1 cellular context compared by ENCODE assay signal in the genomic region with DNA sequence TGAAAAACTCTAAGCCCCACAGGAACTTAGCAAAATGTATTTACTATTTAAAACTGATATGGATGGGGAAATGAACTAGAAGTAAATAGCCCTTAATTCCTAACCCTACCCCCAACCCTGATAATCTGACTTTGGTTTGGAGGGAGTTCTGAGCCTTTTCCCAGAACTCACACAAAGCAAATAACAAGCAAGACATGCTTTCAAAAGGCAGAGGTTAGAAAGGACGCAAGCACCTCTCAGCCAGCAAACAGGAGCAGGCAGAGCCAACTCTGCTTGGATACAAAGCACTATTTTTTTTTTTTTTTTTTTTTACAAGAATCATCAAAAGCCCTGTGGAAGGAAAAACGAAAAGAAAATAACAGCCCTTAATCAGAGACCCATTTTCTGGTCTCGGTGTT.
TF ChIP-seq lines count a peak whose summit lies in the region.

No MANE protein-coding gene starts in this region.

TF ChIP-seq in liver, 16 proteins besides CTCF, POLR2A, EP300 and RAD21 (continued from another document):
- TF ChIP-seq, protein P1, sequence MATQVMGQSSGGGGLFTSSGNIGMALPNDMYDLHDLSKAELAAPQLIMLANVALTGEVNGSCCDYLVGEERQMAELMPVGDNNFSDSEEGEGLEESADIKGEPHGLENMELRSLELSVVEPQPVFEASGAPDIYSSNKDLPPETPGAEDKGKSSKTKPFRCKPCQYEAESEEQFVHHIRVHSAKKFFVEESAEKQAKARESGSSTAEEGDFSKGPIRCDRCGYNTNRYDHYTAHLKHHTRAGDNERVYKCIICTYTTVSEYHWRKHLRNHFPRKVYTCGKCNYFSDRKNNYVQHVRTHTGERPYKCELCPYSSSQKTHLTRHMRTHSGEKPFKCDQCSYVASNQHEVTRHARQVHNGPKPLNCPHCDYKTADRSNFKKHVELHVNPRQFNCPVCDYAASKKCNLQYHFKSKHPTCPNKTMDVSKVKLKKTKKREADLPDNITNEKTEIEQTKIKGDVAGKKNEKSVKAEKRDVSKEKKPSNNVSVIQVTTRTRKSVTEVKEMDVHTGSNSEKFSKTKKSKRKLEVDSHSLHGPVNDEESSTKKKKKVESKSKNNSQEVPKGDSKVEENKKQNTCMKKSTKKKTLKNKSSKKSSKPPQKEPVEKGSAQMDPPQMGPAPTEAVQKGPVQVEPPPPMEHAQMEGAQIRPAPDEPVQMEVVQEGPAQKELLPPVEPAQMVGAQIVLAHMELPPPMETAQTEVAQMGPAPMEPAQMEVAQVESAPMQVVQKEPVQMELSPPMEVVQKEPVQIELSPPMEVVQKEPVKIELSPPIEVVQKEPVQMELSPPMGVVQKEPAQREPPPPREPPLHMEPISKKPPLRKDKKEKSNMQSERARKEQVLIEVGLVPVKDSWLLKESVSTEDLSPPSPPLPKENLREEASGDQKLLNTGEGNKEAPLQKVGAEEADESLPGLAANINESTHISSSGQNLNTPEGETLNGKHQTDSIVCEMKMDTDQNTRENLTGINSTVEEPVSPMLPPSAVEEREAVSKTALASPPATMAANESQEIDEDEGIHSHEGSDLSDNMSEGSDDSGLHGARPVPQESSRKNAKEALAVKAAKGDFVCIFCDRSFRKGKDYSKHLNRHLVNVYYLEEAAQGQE (IDR thresholded peaks at IDR 0.05), result peak; percentile 62
- TF ChIP-seq JUND (IDR thresholded peaks at IDR 0.05) (peak in 1 of 2 donors; percentile 64), RXRA (IDR thresholded peaks at IDR 0.05) (peak; percentile 82 to 92), EGR1 (IDR thresholded peaks at IDR 0.05; ENCODE audit: low read depth in 2 of 2) (peak in 1 of 2 donors; percentile 88), FOXA1 (IDR thresholded peaks at IDR 0.05) (peak; percentile 79), SP1 (IDR thresholded peaks at IDR 0.05) (peak; percentile 80), YY1 (IDR thresholded peaks at IDR 0.05) (peak; percentile 62), GABPA (IDR thresholded peaks at IDR 0.05 in 1 of 2, conservative IDR thresholded peaks at IDR 0.05 in 1 of 2) (no peak)
TF ChIP-seq in liver: peak in this region for 11.
